ENCODE assay signal across 11 cellular contexts in the genomic region with DNA sequence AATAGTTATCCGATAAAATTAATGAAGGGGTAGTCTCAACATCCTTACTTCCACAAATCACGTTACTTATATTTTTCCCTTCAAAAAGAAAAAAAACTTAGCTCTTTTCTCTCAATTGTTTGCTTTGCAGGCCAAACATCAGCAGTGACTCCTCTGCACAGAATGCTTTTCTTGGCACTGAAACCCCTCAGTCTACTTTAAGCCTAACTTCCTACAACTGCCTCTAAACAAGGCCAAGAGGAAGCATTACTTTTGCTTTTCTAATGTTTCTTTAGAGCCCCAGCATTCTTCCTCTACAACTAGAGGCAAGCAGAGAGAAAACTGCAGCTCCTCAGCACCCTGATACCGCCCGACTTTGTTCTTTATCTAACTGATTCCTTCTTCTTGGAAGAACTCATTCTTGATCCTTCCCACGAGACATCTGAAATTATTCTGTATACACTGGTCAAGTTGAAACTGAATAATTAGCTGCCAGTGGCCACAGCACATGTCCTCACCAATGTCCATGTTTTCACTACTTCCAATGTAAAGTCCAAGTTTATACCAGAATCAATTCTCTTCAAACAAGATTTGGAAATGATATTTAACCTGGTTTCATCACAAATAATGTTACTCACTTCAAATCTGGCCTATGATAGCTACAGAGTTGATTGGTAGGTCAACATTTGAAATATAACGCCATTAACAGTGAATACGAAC. TPM values are rescaled to one million over a fixed set of nuclear protein-coding genes. Genes with fewer than 3 reads are reported as not detected.
A peak's percentile ranks its signal among the peaks of the same experiment; 100 is the strongest.
DNase-seq lines count a peak whose midpoint lies in the region; ATAC-seq, FAIRE-seq and TF ChIP-seq lines count a peak whose summit lies in the region.
"Had no signal": no experiment of that assay in that cellular context is flagged by ENCODE, and none has a peak within 500 bp of the region (broad histone marks: within the 10 kb centered on the region; RNA-seq: fewer than 3 reads in every experiment).

No MANE protein-coding gene starts in this region.

- no peaks in the 10 kb centered on the region for H3K9me3 ChIP-seq in thyroid gland

- no peak for ATAC-seq in HG03565 (IDR thresholded peaks at IDR 0.05; ENCODE audit: unreplicated experiment)
- ATAC-seq: T-cell had no signal

- no peaks in the 10 kb centered on the region for H3K36me3 ChIP-seq in thyroid gland

- peak; percentile 63 for FAIRE-seq in HTR-8/SVneo (lab: Jason Lieb, UNC)
- FAIRE-seq: GM12892 had no signal

- 63 to 69% methylated on average over 7 of the region's 7 CpGs for WGBS in thyroid gland, 2 donors

- no peak for DNase-seq in HTR-8/SVneo (ENCODE audit: insufficient read length, low spot score)
- no peak for DNase-seq in caudate nucleus (lab: John Stamatoyannopoulos, UW)
- peak; percentile 52 for DNase-seq in left kidney (ENCODE audit: low read depth, low spot score)
- peak; percentile 9 to 22 for DNase-seq in thyroid gland
- DNase-seq in NCI-H82 (lab: John Stamatoyannopoulos, UW) = no peak
- DNase-seq in stimulated activated naive CD4-positive, alpha-beta T cell treated with Interleukin-2 at 50 U/mL for 16 hours (lab: John Stamatoyannopoulos, UW) = no peak
- DNase-seq in foreskin melanocyte = no peak
- DNase-seq: activated naive CD4-positive, alpha-beta T cell; T-cell had no signal

- intact Hi-C loops in thyroid gland (cut with DNase I) = no loop called here

- no peak for TF ChIP-seq POLR2A in thyroid gland (IDR thresholded peaks at IDR 0.05)

- H3K4me1 ChIP-seq in thyroid gland = peaks cover 25 to 33% of the 10 kb centered on the region in 2 donors

- no peak for TF ChIP-seq CTCF in thyroid gland (IDR thresholded peaks at IDR 0.05)

- H3K27me3 ChIP-seq in thyroid gland = no peaks in the 10 kb centered on the region

- H3K4me3 ChIP-seq in thyroid gland (replicated peaks in 1 of 3) = no peak overlapping the region

- H3K27ac ChIP-seq in caudate nucleus (ENCODE audit: low read depth, low read length) (peak overlapping the region; percentile 37), thyroid gland (peak overlapping the region; percentile 18 to 67 (median 57))

RNA-seq across cellular contexts. Expression of a gene that starts 55.3 kb away (rescaled TPM):
- 10 to 100 TPM; 38.9 to 75.2 (median 55.5) TPM for total RNA-seq in thyroid gland

Comparison
In these comparisons a context has a peak if more than half of its experiments do, and no peak if none do; other contexts are left out.
1. DNase-seq: peak in left kidney (single experiment) and thyroid gland (2 of 2); none in HTR-8/SVneo (single experiment), caudate nucleus (0 of 61), NCI-H82 (single experiment), stimulated activated naive CD4-positive, alpha-beta T cell treated with Interleukin-2 at 50 U/mL for 16 hours (single experiment) and foreskin melanocyte (single experiment).